Comparison of ENCODE assay signal across 24 cellular contexts in the genomic region with DNA sequence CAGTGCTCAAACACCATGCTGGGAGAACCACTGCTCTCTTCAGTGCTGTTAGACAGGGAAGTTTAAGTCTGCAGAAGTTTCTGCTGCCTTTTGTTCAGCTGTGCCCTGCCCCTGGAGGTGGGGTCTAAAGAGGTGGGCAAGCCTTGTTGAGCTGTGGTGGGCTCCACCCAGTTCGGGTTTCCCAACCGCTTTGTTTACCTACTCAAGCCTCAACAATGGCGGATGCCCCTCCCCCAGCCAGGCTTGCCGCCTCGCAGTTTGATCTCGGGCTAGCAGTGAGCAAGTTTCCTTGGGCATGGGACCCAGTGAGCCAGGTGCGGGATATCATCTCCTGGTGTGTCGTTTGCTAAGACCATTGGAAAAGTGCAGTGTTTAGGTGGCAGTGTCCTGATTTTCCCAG.
"Had no signal": no experiment of that assay in that cellular context is flagged by ENCODE, and none has a peak within 500 bp of the region (broad histone marks: within the 10 kb centered on the region; RNA-seq: fewer than 3 reads in every experiment).

No MANE protein-coding gene starts in this region.

- H3K27ac Mint-ChIP-seq: activated CD4-positive, alpha-beta T cell treated with anti-CD3 and anti-CD28 coated beads for 36 hours; activated CD8-positive, alpha-beta T cell treated with anti-CD3 and anti-CD28 coated beads, Interleukin-2, amount 10 ng/mL, durations not matched to agents 7 days and 5 days; activated naive CD8-positive, alpha-beta T cell treated with anti-CD3 and anti-CD28 coated beads, Interleukin-2, amount 10 ng/mL, durations not matched to agents 7 days and 5 days had no signal

- H3K4me1 ChIP-seq: adrenal gland, Peyer's patch, SJCRH30 had no signal

- H3K27me3 Mint-ChIP-seq: activated CD4-positive, alpha-beta T cell treated with anti-CD3 and anti-CD28 coated beads for 36 hours; activated naive CD8-positive, alpha-beta T cell treated with anti-CD3 and anti-CD28 coated beads, Interleukin-2, amount 10 ng/mL, durations not matched to agents 7 days and 5 days had no signal

- ATAC-seq: activated CD4-positive, alpha-beta T cell treated with anti-CD3 and anti-CD28 coated beads for 36 hours; activated CD8-positive, alpha-beta T cell treated with anti-CD3 and anti-CD28 coated beads, Interleukin-2, amount 10 ng/mL, durations not matched to agents 7 days and 5 days had no signal

- H3K36me3 Mint-ChIP-seq: activated naive CD8-positive, alpha-beta T cell treated with anti-CD3 and anti-CD28 coated beads, Interleukin-2, amount 10 ng/mL, durations not matched to agents 7 days and 5 days had no signal

- H3K36me3 ChIP-seq: adrenal gland, Peyer's patch, SJCRH30 had no signal

- H3K4me3 ChIP-seq: adrenal gland, Peyer's patch, SJCRH30 had no signal

- H3K4me1 Mint-ChIP-seq: activated CD4-positive, alpha-beta T cell treated with anti-CD3 and anti-CD28 coated beads for 36 hours; activated naive CD8-positive, alpha-beta T cell treated with anti-CD3 and anti-CD28 coated beads, Interleukin-2, amount 10 ng/mL, durations not matched to agents 7 days and 5 days had no signal

- DNase-seq: activated CD4-positive, alpha-beta T cell treated with anti-CD3 and anti-CD28 coated beads for 36 hours; activated CD4-positive, alpha-beta T cell treated with anti-CD3 and anti-CD28 coated beads, Interleukin-2, amount 50 U/mL, for 4 hours; activated CD8-positive, alpha-beta memory T cell treated with anti-CD3 and anti-CD28 coated beads, Interleukin-2, amount 50 U/mL, for 48 hours; activated CD8-positive, alpha-beta T cell treated with anti-CD3 and anti-CD28 coated beads, Interleukin-2, amount 10 ng/mL, durations not matched to agents 7 days and 5 days; activated naive CD4-positive, alpha-beta T cell treated with anti-CD3 and anti-CD28 coated beads, Interleukin-2, amount 50 U/mL, for 16 hours; activated naive CD8-positive, alpha-beta T cell treated with anti-CD3 and anti-CD28 coated beads, Interleukin-2, amount 10 ng/mL, durations not matched to agents 7 days and 5 days; activated T-cell treated with anti-CD3 and anti-CD28 coated beads, Interleukin-2, amount 50 U/mL, for 1 hour; adrenal gland; anterior cingulate cortex; cerebellar nuclear complex; MV-4-11; NCI-H1092 treated with DMSO at 0.1 percent for 48 hours; NCI-H1417 treated with DMSO at 0.1 percent for 48 hours; NCI-H1694; NCI-H2029; NCI-H526; Peyer's patch; Right ventricle myocardium superior; SJCRH30; SK-N-SH; T-helper 1 cell had no signal

- H3K4me3 Mint-ChIP-seq: activated CD4-positive, alpha-beta T cell treated with anti-CD3 and anti-CD28 coated beads for 36 hours; activated CD8-positive, alpha-beta T cell treated with anti-CD3 and anti-CD28 coated beads, Interleukin-2, amount 10 ng/mL, durations not matched to agents 7 days and 5 days; activated naive CD8-positive, alpha-beta T cell treated with anti-CD3 and anti-CD28 coated beads, Interleukin-2, amount 10 ng/mL, durations not matched to agents 7 days and 5 days had no signal

- H3K9me3 ChIP-seq: adrenal gland, Peyer's patch, SJCRH30, SK-N-SH had no signal

- H3K27ac ChIP-seq: adrenal gland, KMS-11, Peyer's patch, RWPE1, SJCRH30, VCaP had no signal

- H3K9ac ChIP-seq: KMS-11, SK-N-SH had no signal
